38 cellular contexts compared by ENCODE assay signal in the genomic region with DNA sequence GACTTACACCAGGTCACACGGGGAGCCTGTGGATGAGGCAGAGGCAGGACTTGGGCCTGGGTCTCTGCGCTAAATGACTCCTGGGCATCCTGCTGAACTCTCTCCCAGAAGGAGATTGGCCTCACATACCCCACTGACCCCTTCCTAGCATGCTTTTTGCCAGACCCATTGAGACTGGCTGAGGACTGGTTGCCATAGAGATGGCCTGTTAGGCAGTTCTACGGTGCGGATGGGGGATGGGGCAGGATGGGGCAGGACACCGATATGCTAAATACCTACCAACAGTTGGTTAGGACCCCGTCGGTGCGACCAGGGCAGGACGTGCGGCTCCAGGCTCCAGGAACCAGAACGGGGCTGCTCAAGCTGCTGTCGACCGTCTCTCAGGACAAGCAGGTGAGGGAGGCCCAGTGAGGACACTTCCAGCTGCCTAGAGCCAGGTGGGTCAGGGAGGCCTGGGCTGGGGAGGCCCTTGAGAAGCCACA. TPM values are rescaled to one million over a fixed set of nuclear protein-coding genes. Genes with fewer than 3 reads are reported as not detected.
DNase-seq lines count a peak whose midpoint lies in the region; ATAC-seq, FAIRE-seq and TF ChIP-seq lines count a peak whose summit lies in the region.
"Had no signal": no experiment of that assay in that cellular context is flagged by ENCODE, and none has a peak within 500 bp of the region (broad histone marks: within the 10 kb centered on the region; RNA-seq: fewer than 3 reads in every experiment).

A gene (plus strand): TSS at position 51 of the 482 bp plus-strand sequence. CDS start 196 bp downstream, at position 247.

- intact Hi-C loops in CD8-positive, alpha-beta T cell (cut with DNase I, micrococcal nuclease): loop anchor here in 1 of 2 experiments (5.0 kb wide), 1 partner anchor 257 kb away; no protein-coding TSS in a partner anchor

- no peak within 1 kb of the TSS for H3K27ac Mint-ChIP-seq in CD8-positive, alpha-beta T cell
- no peak within 1 kb of the TSS for H3K27ac Mint-ChIP-seq in mesothelial cell of epicardium
- H3K27ac Mint-ChIP-seq: T-helper 2 cell treated with Interferon-gamma antibody and Interleukin-4, amounts not matched to agents 5 μg/mL and 100 μg/mL, for 36 hours had no signal

- H2AK5ac ChIP-seq in H1 (ENCODE audit: low read depth, low read length): peak within 1 kb of the TSS; percentile 55; the same call in 1 of the 2 replicates

- no peaks in the 10 kb centered on the region for H3K79me1 ChIP-seq in H1 (ENCODE audit: low read depth, low read length)

- H3K9me3 ChIP-seq in HUES6 (ENCODE audit: control insufficient read depth, insufficient read depth, low read depth, low read length) (no peaks in the 10 kb centered on the region), H1 (ENCODE audit: insufficient read depth in 2 of 2, low read depth in 1 of 2, low read length in 1 of 2) (no peaks in the 10 kb centered on the region)
- H3K9me3 ChIP-seq in CD8-positive, alpha-beta T cell (ENCODE audit: low read length): no peaks in the 10 kb centered on the region
- H3K9me3 ChIP-seq: left lung, ovary, spleen, upper lobe of left lung had no signal

- H3K14ac ChIP-seq in H1 (ENCODE audit: insufficient read length): no peak within 1 kb of the TSS

- no peaks in the 10 kb centered on the region for H3K9me3 Mint-ChIP-seq in CD8-positive, alpha-beta T cell
- H3K9me3 Mint-ChIP-seq in mesothelial cell of epicardium: no peaks in the 10 kb centered on the region
- H3K9me3 Mint-ChIP-seq: T-helper 2 cell treated with Interferon-gamma antibody and Interleukin-4, amounts not matched to agents 5 μg/mL and 100 μg/mL, for 36 hours had no signal

- peak within 1 kb of the TSS; percentile 46 for H3K9ac ChIP-seq in HUES6 (ENCODE audit: low read length)
- H3K9ac ChIP-seq in H1 (replicated peaks in 1 of 4; ENCODE audit: extremely low read depth in 1 of 4, low read depth in 3 of 4, low read length in 3 of 4): peak within 1 kb of the TSS in 3 of 4 experiments; percentile 13 to 60 (median 27); a peak in 5 of 7 replicates

- H3K27me3 Mint-ChIP-seq in CD8-positive, alpha-beta T cell (ENCODE audit: low read depth): no peaks in the 10 kb centered on the region
- peaks cover 23% of the 10 kb centered on the region for H3K27me3 Mint-ChIP-seq in mesothelial cell of epicardium (ENCODE audit: low read depth)

- DNase-seq in COLO668 (lab: John Stamatoyannopoulos, UW; ENCODE audit: unreplicated experiment): peak; percentile 11
- DNase-seq in H1 (ENCODE audit: low read depth in 1 of 2, low spot score in 2 of 2): peak; percentile 33 to 73
- DNase-seq in left kidney (ENCODE audit: low read depth, low spot score): peak; percentile 55
- DNase-seq in CD8-positive, alpha-beta T cell: no peak
- no peak for DNase-seq in amniotic stem cell (lab: John Stamatoyannopoulos, UW)
- DNase-seq in mesothelial cell of epicardium (ENCODE audit: low spot score in 2 of 2, unreplicated experiment in 2 of 2): no peak
- no peak for DNase-seq in AG08395 (ENCODE audit: low spot score)
- DNase-seq: ACHN; activated CD4-positive, alpha-beta T cell treated with anti-CD3 and anti-CD28 coated beads for 48 hours; activated gamma-delta T cell treated with Interleukin-2 at 50 U/mL for 16 hours; activated T-cell treated with anti-CD3 and anti-CD28 coated beads, Interleukin-2, amount 50 U/mL, for 1 hour; cerebellar nuclear complex; DMS79; GF-D8; HCEC 1CT; mesenchymal stem cell; NCI-H1048; NCI-H1694 treated with DMSO at 0.1 percent for 48 hours; NCI-H2171 treated with DMSO at 0.1 percent for 48 hours; NCI-H510A treated with DMSO at 0.1 percent for 48 hours; NK-92 treated with Interleukin-12 subunit alpha and Interleukin-12 subunit beta, amount 100 ng/mL, for 24 hours; ovary; PC-9; Right ventricle myocardium superior; spleen; substantia nigra; upper lobe of left lung had no signal

- TF ChIP-seq CTCF in H1 (IDR thresholded peaks at IDR 0.05; ENCODE audit: control extremely low read depth in 1 of 3, insufficient read depth in 1 of 3, low read depth in 1 of 3, low read length in 3 of 3): no peak
- TF ChIP-seq CTCF in CD8-positive, alpha-beta T cell (IDR thresholded peaks at IDR 0.05): no peak
- TF ChIP-seq CTCF in mesothelial cell of epicardium (IDR thresholded peaks at IDR 0.05; ENCODE audit: unreplicated experiment): no peak

- CTCF ChIA-PET in H1 (lab: Charles Lee; ENCODE audit: partially characterized antibody): interaction anchor here (1.0 to 3.9 kb wide), 5 partner anchors 12 to 58 kb away, joined by 3 to 16 read pairs (median 6); a partner anchor contains a TSS
- CTCF ChIA-PET in CD8-positive, alpha-beta T cell (lab: Charles Lee): interaction anchor here (1.1 to 2.6 kb wide), 2 partner anchors 12 to 61 kb away, joined by 3 to 6 read pairs; no protein-coding TSS in a partner anchor

- no peak for ATAC-seq in CD8-positive, alpha-beta T cell
- ATAC-seq: left lung had no signal

- TF ChIP-seq RAD21 in H1 (IDR thresholded peaks at IDR 0.05 in 1 of 2, conservative IDR thresholded peaks at IDR 0.05 in 1 of 2; ENCODE audit: low read depth in 2 of 2, low read length in 2 of 2): peak in 1 of 2 experiments; percentile 5; a peak in 1 of 4 replicates

- no peak within 1 kb of the TSS for H3K4me3 Mint-ChIP-seq in CD8-positive, alpha-beta T cell
- no peak within 1 kb of the TSS for H3K4me3 Mint-ChIP-seq in mesothelial cell of epicardium
- H3K4me3 Mint-ChIP-seq: T-helper 2 cell treated with Interferon-gamma antibody and Interleukin-4, amounts not matched to agents 5 μg/mL and 100 μg/mL, for 36 hours had no signal

- H3K23ac ChIP-seq in H1 (ENCODE audit: insufficient read length): no peak within 1 kb of the TSS

- no peaks in the 10 kb centered on the region for H3K27me3 ChIP-seq in HUES6 (ENCODE audit: control insufficient read depth, insufficient read depth, low read length)
- H3K27me3 ChIP-seq in H1 (replicated peaks in 1 of 4; ENCODE audit: control insufficient read depth in 3 of 4, extremely low read depth in 1 of 4, insufficient read depth in 3 of 4, low read length in 3 of 4): no peaks in the 10 kb centered on the region
- H3K27me3 ChIP-seq in CD8-positive, alpha-beta T cell (ENCODE audit: insufficient read depth, low read length): no peaks in the 10 kb centered on the region
- H3K27me3 ChIP-seq: ovary, upper lobe of left lung had no signal

- no peak within 1 kb of the TSS; the same call in 1 of the 2 replicates for H2BK15ac ChIP-seq in H1 (ENCODE audit: low read length)

- H3K27ac ChIP-seq in HUES6 (ENCODE audit: low read depth, low read length) (peak within 1 kb of the TSS; percentile 15; the same call in 1 of the 2 replicates), H1 (ENCODE audit: low read depth, low read length) (peak within 1 kb of the TSS; percentile 80)
- no peak within 1 kb of the TSS for H3K27ac ChIP-seq in CD8-positive, alpha-beta T cell (ENCODE audit: low read depth, low read length)
- H3K27ac ChIP-seq: epithelial cell of prostate, left lung, ovary, PC-9, spleen, upper lobe of left lung had no signal

- peaks cover 3% of the 10 kb centered on the region; the same call in 1 of the 2 replicates for H3K23me2 ChIP-seq in H1 (ENCODE audit: low read depth, low read length)

- H4K91ac ChIP-seq in H1 (replicated peaks; ENCODE audit: insufficient read length, low read length): peak within 1 kb of the TSS; percentile 97

- H3K18ac ChIP-seq in H1 (ENCODE audit: extremely low read depth, low read length): peak within 1 kb of the TSS; percentile 91

- no peaks in the 10 kb centered on the region for H3K36me3 Mint-ChIP-seq in CD8-positive, alpha-beta T cell
- H3K36me3 Mint-ChIP-seq in mesothelial cell of epicardium: no peaks in the 10 kb centered on the region
- H3K36me3 Mint-ChIP-seq: brain had no signal

- no peak within 1 kb of the TSS for H3K56ac ChIP-seq in H1 (replicated peaks; ENCODE audit: insufficient read length, low read depth, low read length)

- peak in 1 of 2 experiments; percentile 81; a peak in 1 of 3 replicates for TF ChIP-seq EP300 in H1 (IDR thresholded peaks at IDR 0.05; ENCODE audit: borderline replicate concordance in 1 of 2, low read depth in 2 of 2, low read length in 2 of 2)

- peak within 1 kb of the TSS; percentile 92 for H2BK120ac ChIP-seq in H1 (replicated peaks; ENCODE audit: low read depth, low read length)

- peak within 1 kb of the TSS; percentile 67 for H4K5ac ChIP-seq in H1 (ENCODE audit: insufficient read length, low read depth, low read length)

- peak within 1 kb of the TSS; percentile 57 for H3K4ac ChIP-seq in H1 (replicated peaks; ENCODE audit: insufficient read length, low read depth, low read length)

- peak within 1 kb of the TSS; percentile 56 to 77 for H3K4me2 ChIP-seq in H1 (ENCODE audit: insufficient read depth in 1 of 2, low read depth in 2 of 2, low read length in 2 of 2)
- H3K4me2 ChIP-seq: PC-9 had no signal

- H3K36me3 ChIP-seq in HUES6 (ENCODE audit: control insufficient read depth, insufficient read depth, low read length): no peaks in the 10 kb centered on the region
- no peaks in the 10 kb centered on the region for H3K36me3 ChIP-seq in H1 (ENCODE audit: control insufficient read depth in 2 of 4, insufficient read depth in 4 of 4, low read length in 3 of 4)
- H3K36me3 ChIP-seq in CD8-positive, alpha-beta T cell (ENCODE audit: insufficient read depth, low read length): no peaks in the 10 kb centered on the region
- H3K36me3 ChIP-seq: left lung, ovary, spleen, upper lobe of left lung had no signal

- POLR2A ChIA-PET in H1 (lab: Charles Lee; ENCODE audit: partially characterized antibody): interaction anchor here (0.6 to 2.8 kb wide), 9 partner anchors 8 to 87 kb away, joined by 3 to 13 read pairs (median 4); a partner anchor contains a TSS
- POLR2A ChIA-PET in CD8-positive, alpha-beta T cell (lab: Charles Lee): no interaction called here

- TF ChIP-seq POLR2A in H1 (IDR thresholded peaks at IDR 0.05; ENCODE audit: control extremely low read depth in 1 of 2, low read depth in 2 of 2, low read length in 2 of 2): peak; percentile 28 to 59; a peak in 2 of 3 replicates

- no peaks in the 10 kb centered on the region for H3K4me1 Mint-ChIP-seq in CD8-positive, alpha-beta T cell (ENCODE audit: low read depth)
- H3K4me1 Mint-ChIP-seq in mesothelial cell of epicardium: no peaks in the 10 kb centered on the region

- no peaks in the 10 kb centered on the region for H4K20me1 ChIP-seq in H1 (replicated peaks in 1 of 2; ENCODE audit: control insufficient read depth in 1 of 2, insufficient read depth in 2 of 2, low read length in 2 of 2)

- peak within 1 kb of the TSS; percentile 62 for H2BK5ac ChIP-seq in H1 (ENCODE audit: low read depth, low read length)

- H2BK12ac ChIP-seq in H1 (ENCODE audit: low read depth, low read length): peak within 1 kb of the TSS; percentile 94

- WGBS in H1 (ENCODE audit: extremely low coverage in 1 of 2, insufficient coverage in 1 of 2, insufficient read length in 1 of 2, insufficient replicate concordance in 2 of 2, low coverage in 1 of 2, low lambda C conversion rate in 2 of 2, missing lambda C conversion rate in 1 of 2), 2 experiments: 50% methylated on average over 13 of the region's 13 CpGs; no CpG with 5 or more reads in 1 of the 2 experiments

- no peaks in the 10 kb centered on the region for H3K79me2 ChIP-seq in H1 (ENCODE audit: control insufficient read depth in 1 of 2, insufficient read depth in 2 of 2, low read length in 2 of 2)

- H2AFZ ChIP-seq in H1 (ENCODE audit: low read length): peak within 1 kb of the TSS; percentile 15; the same call in 1 of the 2 replicates
- H2AFZ ChIP-seq: PC-9 had no signal

- H3K4me3 ChIP-seq in HUES6 (ENCODE audit: low read depth, low read length) (peak within 1 kb of the TSS; percentile 48), H1 (ENCODE audit: extremely low read depth in 1 of 4, insufficient read depth in 2 of 4, low read depth in 3 of 4, low read length in 4 of 4) (peak within 1 kb of the TSS; percentile 3 to 54 (median 30); a peak in 7 of 8 replicates)
- no peak within 1 kb of the TSS for H3K4me3 ChIP-seq in CD8-positive, alpha-beta T cell (ENCODE audit: low read depth, low read length)
- H3K4me3 ChIP-seq: left lung, ovary, PC-9, spleen, upper lobe of left lung had no signal

- H3K4me1 ChIP-seq in HUES6 (ENCODE audit: control insufficient read depth, insufficient read depth, low read length): peaks cover 28% of the 10 kb centered on the region
- peaks cover 3 to 25% (median 15%) of the 10 kb centered on the region in 4 experiments for H3K4me1 ChIP-seq in H1 (replicated peaks in 1 of 4; ENCODE audit: control insufficient read depth in 3 of 4, insufficient read depth in 4 of 4, low read length in 3 of 4)
- no peaks in the 10 kb centered on the region for H3K4me1 ChIP-seq in CD8-positive, alpha-beta T cell (ENCODE audit: insufficient read depth, low read length)
- H3K4me1 ChIP-seq: upper lobe of left lung had no signal

- peak; percentile 42 for FAIRE-seq in H1 (lab: Jason Lieb, UNC)
- FAIRE-seq: GM19239 had no signal

- H2BK20ac ChIP-seq in H1 (ENCODE audit: low read length): peak within 1 kb of the TSS; percentile 82; the same call in 1 of the 2 replicates

- peak within 1 kb of the TSS; percentile 95 for H4K8ac ChIP-seq in H1 (ENCODE audit: extremely low read depth, insufficient read depth, low read length)

RNA-seq across cellular contexts. Expression of the gene that starts here (rescaled TPM):
- total RNA-seq in H1 (2021; fragmentation: NEBNext Ultra II Directional; extraction: Animal tissue kit (Norgen Biotek cat#: 25700)): 1.3 and 1.9 TPM in 2 replicates
- polyA plus RNA-seq in H1 (2011; rRNA removed): 6.0 and 8.2 TPM in 2 replicates
- 13.0 TPM for polyA plus RNA-seq in H1 (2011; cell fraction: cytosol; rRNA removed)
- polyA plus RNA-seq in H1 (2011; cell fraction: nucleus; rRNA removed): 19.6 TPM
- polyA plus RNA-seq in H1 (2012, experiment 1 of 2): 3.0 to 7.3 TPM (median 5.3 TPM) in 4 replicates
- polyA plus RNA-seq in H1 (2012, experiment 2 of 2): 1.6 TPM
- 0.93 TPM for polyA plus RNA-seq in H1 (2013, experiment 1 of 2)
- polyA plus RNA-seq in H1 (2013, experiment 2 of 2): 0.61 TPM
- 3.3 and 4.6 TPM in 2 replicates for polyA minus RNA-seq in H1 (2011; rRNA and poly(A)+ RNA removed)
- 4.3 TPM for polyA minus RNA-seq in H1 (2011; cell fraction: cytosol; rRNA and poly(A)+ RNA removed)
- 6.5 TPM for polyA minus RNA-seq in H1 (2011; cell fraction: nucleus; rRNA and poly(A)+ RNA removed)
- total RNA-seq in CD8-positive, alpha-beta T cell: not detected
- not detected in 3 replicates for total RNA-seq in mesothelial cell of epicardium
- total RNA-seq: activated CD8-positive, alpha-beta memory T cell treated with anti-CD3 and anti-CD28 coated beads for 36 hours; left lung; LHCN-M2; myocyte; ovary; PC-9; Right ventricle myocardium superior had no signal
- polyA plus RNA-seq: adipose tissue, BJ, ovary had no signal

Comparison
In these comparisons a context has a peak if more than half of its experiments do, and no peak if none do; other contexts are left out.
1. DNase-seq: peak in COLO668 (single experiment), H1 (2 of 2) and left kidney (single experiment); none in CD8-positive, alpha-beta T cell (0 of 7), amniotic stem cell (single experiment), mesothelial cell of epicardium (0 of 2) and AG08395 (single experiment).